Comparison of ENCODE assay signal across 10 cellular contexts in genomic region chr1:19426294-19427086, GRCh38. TPM values are rescaled to one million over a fixed set of nuclear protein-coding genes. Genes with fewer than 3 reads are reported as not detected.
DNase-seq lines count a peak whose midpoint lies in the region; ATAC-seq, FAIRE-seq and TF ChIP-seq lines count a peak whose summit lies in the region.
"Had no signal": no experiment of that assay in that cellular context is flagged by ENCODE, and none has a peak within 500 bp of the region (broad histone marks: within the 10 kb centered on the region; RNA-seq: fewer than 3 reads in every experiment).

No MANE protein-coding gene starts in this region.

- peak; percentile 44 for DNase-seq in EH (ENCODE audit: low read depth)
- DNase-seq in ascending aorta (ENCODE audit: low spot score in 2 of 2): no peak
- DNase-seq in smooth muscle cell (lab: John Stamatoyannopoulos, UW; ENCODE audit: unreplicated experiment): no peak
- no peak for DNase-seq in NCI-H510A treated with DMSO at 0.1 percent for 48 hours (lab: John Stamatoyannopoulos, UW)
- DNase-seq in MG63: no peak
- DNase-seq in GM19239 (ENCODE audit: insufficient read length, low spot score): no peak
- DNase-seq: DND-41, T-helper 1 cell had no signal

- peaks cover 96% of the 10 kb centered on the region for H3K79me2 ChIP-seq in smooth muscle cell (ENCODE audit: low read depth)

- FAIRE-seq in GM19239 (lab: Jason Lieb, UNC): no peak

- ATAC-seq in GM21367 (IDR thresholded peaks at IDR 0.05; ENCODE audit: unreplicated experiment): no peak

- H3K27ac ChIP-seq in ascending aorta (peak overlapping the region; percentile 80), liver (ENCODE audit: low read depth in 1 of 2, low read length in 2 of 2) (peak overlapping the region; percentile 57 to 88), smooth muscle cell (ENCODE audit: low read depth) (peak overlapping the region; percentile 82)

- H3K4me2 ChIP-seq in smooth muscle cell: peak overlapping the region; percentile 51

- peaks cover 98% of the 10 kb centered on the region for H4K20me1 ChIP-seq in smooth muscle cell (ENCODE audit: low read depth)

- intact Hi-C loops in ascending aorta (cut with DNase I): no loop called here

- H3K4me1 ChIP-seq in ascending aorta (peaks cover 43 to 87% of the 10 kb centered on the region in 2 donors), liver (ENCODE audit: control insufficient read depth in 4 of 4, insufficient read depth in 4 of 4, low read length in 3 of 4) (peaks cover 18 to 49% (median 39%) of the 10 kb centered on the region in 4 donors), smooth muscle cell (ENCODE audit: low read depth) (peaks cover 36% of the 10 kb centered on the region)

- H3K9ac ChIP-seq in liver (ENCODE audit: low read depth in 1 of 2, low read length in 2 of 2) (no peak overlapping the region), smooth muscle cell (ENCODE audit: low read depth) (no peak overlapping the region)

- no peak overlapping the region for H2AFZ ChIP-seq in smooth muscle cell (ENCODE audit: low read depth)

- H3K27me3 ChIP-seq in ascending aorta (no peaks in the 10 kb centered on the region), liver (ENCODE audit: control insufficient read depth in 4 of 4, insufficient read depth in 4 of 4, low read length in 3 of 4) (no peaks in the 10 kb centered on the region), smooth muscle cell (ENCODE audit: low read depth) (no peaks in the 10 kb centered on the region), MG63 (no peaks in the 10 kb centered on the region)

- peaks cover 15% of the 10 kb centered on the region for H3F3A ChIP-seq in smooth muscle cell (ENCODE audit: low read depth)

- no peaks in the 10 kb centered on the region for H3K9me3 ChIP-seq in ascending aorta
- H3K9me3 ChIP-seq in liver (ENCODE audit: control insufficient read depth in 4 of 4, low read length in 3 of 4): no peaks in the 10 kb centered on the region
- H3K9me3 ChIP-seq in smooth muscle cell (replicated peaks; ENCODE audit: low read depth): no peaks in the 10 kb centered on the region
- no peaks in the 10 kb centered on the region for H3K9me3 ChIP-seq in MG63

- H3K4me3 ChIP-seq in ascending aorta: peak overlapping the region in 1 of 2 donors; percentile 9
- no peak overlapping the region for H3K4me3 ChIP-seq in liver (ENCODE audit: low read depth in 1 of 3, low read length in 3 of 3)
- H3K4me3 ChIP-seq in smooth muscle cell: no peak overlapping the region
- H3K4me3 ChIP-seq in MG63: no peak overlapping the region

- WGBS in liver: 77% methylated on average over 13 of the region's 13 CpGs
- WGBS in smooth muscle cell (ENCODE audit: low lambda C conversion rate): 64% methylated on average over 13 of the region's 13 CpGs

- no peaks in the 10 kb centered on the region for H3K36me3 ChIP-seq in ascending aorta
- no peaks in the 10 kb centered on the region for H3K36me3 ChIP-seq in liver (ENCODE audit: control insufficient read depth in 4 of 4, insufficient read depth in 3 of 4, low read depth in 1 of 4, low read length in 3 of 4)
- no peaks in the 10 kb centered on the region for H3K36me3 ChIP-seq in smooth muscle cell (ENCODE audit: low read depth)
- no peaks in the 10 kb centered on the region; the same call in none of the 2 replicates for H3K36me3 ChIP-seq in MG63

- no peak for TF ChIP-seq CTCF in ascending aorta (IDR thresholded peaks at IDR 0.05)
- no peak for TF ChIP-seq CTCF in liver (IDR thresholded peaks at IDR 0.05; ENCODE audit: low read depth, low read length, missing input control)
- no peak for TF ChIP-seq CTCF in smooth muscle cell (IDR thresholded peaks at IDR 0.05; ENCODE audit: borderline replicate concordance, insufficient read depth, poor library complexity, severe bottlenecking)

- TF ChIP-seq RAD21 in liver (IDR thresholded peaks at IDR 0.05): no peak

TF ChIP-seq in liver, 16 proteins besides CTCF, POLR2A, EP300 and RAD21:
- no peak for TF ChIP-seq HNF4A (conservative IDR thresholded peaks at IDR 0.05)
- TF ChIP-seq JUND (IDR thresholded peaks at IDR 0.05): no peak
- TF ChIP-seq SP1 (IDR thresholded peaks at IDR 0.05): no peak
- no peak for TF ChIP-seq RXRA (IDR thresholded peaks at IDR 0.05)
- no peak for TF ChIP-seq REST (IDR thresholded peaks at IDR 0.05)
- TF ChIP-seq MAX (IDR thresholded peaks at IDR 0.05): no peak

RNA-seq across cellular contexts. Expression of gene CAPZB, which starts 58.8 kb away (rescaled TPM):
- total RNA-seq in ascending aorta (102 TPM), liver (10 to 100 TPM; 38.3 to 43.2 TPM), smooth muscle cell (205 and 209 TPM in 2 replicates)
- polyA plus RNA-seq in liver (10 to 100 TPM; 59.0 to 98.9 TPM), smooth muscle cell (405 TPM in 2 replicates)
- 316 and 357 TPM in 2 replicates for total RNA-seq in MG63 (2014; rRNA removed; shearing (Covaris generic); ENCODE audit: low replicate concordance)
